Comparison of ENCODE assay signal across 8 cellular contexts in genomic region chr5:159209438-159210305, GRCh38. TPM values are rescaled to one million over a fixed set of nuclear protein-coding genes. Genes with fewer than 3 reads are reported as not detected.
A peak's percentile ranks its signal among the peaks of the same experiment; 100 is the strongest.
DNase-seq lines count a peak whose midpoint lies in the region; ATAC-seq, FAIRE-seq and TF ChIP-seq lines count a peak whose summit lies in the region.

TSS of gene RNF145 (minus strand) at chr5:159209553. CDS start at chr5:159203617, 5,936 bp downstream.

- no peak for TF ChIP-seq CTCF in fibroblast of mammary gland (conservative IDR thresholded peaks at IDR 0.05; ENCODE audit: control insufficient read depth, insufficient read depth, low read depth, low read length)

- H3K27ac Mint-ChIP-seq in activated T-helper 1 cell treated with anti-CD3 and anti-CD28 coated beads, Interleukin-12 subunit alpha, Interleukin-12 subunit beta, Interleukin-2, Interleukin-4 antibody, amounts not matched to agents 30 ng/mL and 10 ng/mL and 1 ng/mL, durations not matched to agents 14 hours and 24 hours and 36 hours = peak within 1 kb of the TSS; percentile 97
- H3K27ac Mint-ChIP-seq in natural killer cell treated with Interleukin-12 subunit alpha and Interleukin-12 subunit beta and Interleukin-15 and Interleukin-18, amount 100 ng/mL, for 72 hours = peak within 1 kb of the TSS; percentile 98 to 99

- peak within 1 kb of the TSS; percentile 97 for H3K4me3 Mint-ChIP-seq in activated T-helper 1 cell treated with anti-CD3 and anti-CD28 coated beads, Interleukin-12 subunit alpha, Interleukin-12 subunit beta, Interleukin-2, Interleukin-4 antibody, amounts not matched to agents 30 ng/mL and 10 ng/mL and 1 ng/mL, durations not matched to agents 14 hours and 24 hours and 36 hours
- peak within 1 kb of the TSS; percentile 98 for H3K4me3 Mint-ChIP-seq in natural killer cell treated with Interleukin-12 subunit alpha and Interleukin-12 subunit beta and Interleukin-15 and Interleukin-18, amount 100 ng/mL, for 72 hours

- FAIRE-seq in RCC 7860 (lab: Jason Lieb, UNC) = no peak

- intact Hi-C loops in activated T-helper 1 cell treated with anti-CD3 and anti-CD28 coated beads, Interleukin-12 subunit alpha, Interleukin-12 subunit beta, Interleukin-2, Interleukin-4 antibody, amounts not matched to agents 30 ng/mL and 10 ng/mL and 1 ng/mL, durations not matched to agents 14 hours and 24 hours and 36 hours (cut with micrococcal nuclease) = loop anchor here (1.0 to 10.0 kb wide), 12 partner anchors 53 to 1935 kb away; partner anchors contain the start of genes PTTG1, PWWP2A and UBLCP1

- no peak for TF ChIP-seq RAD21 in Ishikawa (IDR thresholded peaks at IDR 0.05; ENCODE audit: low read depth)

- ATAC-seq in GM21619 (IDR thresholded peaks at IDR 0.05; ENCODE audit: unreplicated experiment) = peak; percentile 62
- peak; percentile 84 to 91 for ATAC-seq in natural killer cell treated with Interleukin-12 subunit alpha and Interleukin-12 subunit beta and Interleukin-15 and Interleukin-18, amount 100 ng/mL, for 72 hours
- peak; percentile 81 for ATAC-seq in stimulated activated naive CD8-positive, alpha-beta T cell treated with anti-CD3 and anti-CD28 coated beads, Interleukin-15, Interleukin-2, amounts not matched to agents 100 U/mL and 50 U/mL, for 24 hours

- peaks cover 42% of the 10 kb centered on the region for H3K4me1 Mint-ChIP-seq in activated T-helper 1 cell treated with anti-CD3 and anti-CD28 coated beads, Interleukin-12 subunit alpha, Interleukin-12 subunit beta, Interleukin-2, Interleukin-4 antibody, amounts not matched to agents 30 ng/mL and 10 ng/mL and 1 ng/mL, durations not matched to agents 14 hours and 24 hours and 36 hours (ENCODE audit: low read depth)
- peaks cover 53 to 54% of the 10 kb centered on the region in 2 donors for H3K4me1 Mint-ChIP-seq in natural killer cell treated with Interleukin-12 subunit alpha and Interleukin-12 subunit beta and Interleukin-15 and Interleukin-18, amount 100 ng/mL, for 72 hours (ENCODE audit: low read depth in 2 of 2)

- peaks cover 4% of the 10 kb centered on the region for H3K27me3 Mint-ChIP-seq in activated T-helper 1 cell treated with anti-CD3 and anti-CD28 coated beads, Interleukin-12 subunit alpha, Interleukin-12 subunit beta, Interleukin-2, Interleukin-4 antibody, amounts not matched to agents 30 ng/mL and 10 ng/mL and 1 ng/mL, durations not matched to agents 14 hours and 24 hours and 36 hours (ENCODE audit: insufficient read depth)
- H3K27me3 Mint-ChIP-seq in natural killer cell treated with Interleukin-12 subunit alpha and Interleukin-12 subunit beta and Interleukin-15 and Interleukin-18, amount 100 ng/mL, for 72 hours = peaks cover 5 to 9% of the 10 kb centered on the region in 2 donors

- peak; percentile 21 for DNase-seq in DMS79 (lab: John Stamatoyannopoulos, UW)
- peak; percentile 50 for DNase-seq in RCC 7860 (ENCODE audit: low spot score)
- DNase-seq in activated T-helper 1 cell treated with anti-CD3 and anti-CD28 coated beads, Interleukin-12 subunit alpha, Interleukin-12 subunit beta, Interleukin-2, Interleukin-4 antibody, amounts not matched to agents 30 ng/mL and 10 ng/mL and 1 ng/mL, durations not matched to agents 14 hours and 24 hours and 36 hours (ENCODE audit: low spot score) = peak; percentile 91
- peak; percentile 83 for DNase-seq in fibroblast of mammary gland (ENCODE audit: low read depth)
- DNase-seq in natural killer cell treated with Interleukin-12 subunit alpha and Interleukin-12 subunit beta and Interleukin-15 and Interleukin-18, amount 100 ng/mL, for 72 hours (ENCODE audit: low spot score) = peak; percentile 96
- peak; percentile 93 for DNase-seq in stimulated activated naive CD8-positive, alpha-beta T cell treated with anti-CD3 and anti-CD28 coated beads, Interleukin-15, Interleukin-2, amounts not matched to agents 100 U/mL and 50 U/mL, for 24 hours

- peaks cover 24% of the 10 kb centered on the region for H3K36me3 Mint-ChIP-seq in activated T-helper 1 cell treated with anti-CD3 and anti-CD28 coated beads, Interleukin-12 subunit alpha, Interleukin-12 subunit beta, Interleukin-2, Interleukin-4 antibody, amounts not matched to agents 30 ng/mL and 10 ng/mL and 1 ng/mL, durations not matched to agents 14 hours and 24 hours and 36 hours (ENCODE audit: low read depth)
- H3K36me3 Mint-ChIP-seq in natural killer cell treated with Interleukin-12 subunit alpha and Interleukin-12 subunit beta and Interleukin-15 and Interleukin-18, amount 100 ng/mL, for 72 hours = peaks cover 16% of the 10 kb centered on the region

- no peaks in the 10 kb centered on the region for H3K9me3 Mint-ChIP-seq in activated T-helper 1 cell treated with anti-CD3 and anti-CD28 coated beads, Interleukin-12 subunit alpha, Interleukin-12 subunit beta, Interleukin-2, Interleukin-4 antibody, amounts not matched to agents 30 ng/mL and 10 ng/mL and 1 ng/mL, durations not matched to agents 14 hours and 24 hours and 36 hours
- H3K9me3 Mint-ChIP-seq in natural killer cell treated with Interleukin-12 subunit alpha and Interleukin-12 subunit beta and Interleukin-15 and Interleukin-18, amount 100 ng/mL, for 72 hours = no peaks in the 10 kb centered on the region

- no peak for TF ChIP-seq EP300 in Ishikawa (IDR thresholded peaks at IDR 0.05; ENCODE audit: borderline replicate concordance)

- H3K4me3 ChIP-seq in fibroblast of mammary gland (ENCODE audit: control insufficient read depth, low read depth, low read length) = peak within 1 kb of the TSS; percentile 89

TF ChIP-seq in Ishikawa, 13 proteins besides CTCF, POLR2A, EP300 and RAD21:
- TF ChIP-seq REST (IDR thresholded peaks at IDR 0.05; ENCODE audit: low read depth) (no peak), TCF12 (IDR thresholded peaks at IDR 0.05; ENCODE audit: low read depth) (peak; percentile 69), EGR1 (IDR thresholded peaks at IDR 0.05) (peak; percentile 99), NFIC (IDR thresholded peaks at IDR 0.05) (peak; percentile 58), ZBTB7A (IDR thresholded peaks at IDR 0.05; ENCODE audit: low read depth) (no peak), CREB1 (IDR thresholded peaks at IDR 0.05; ENCODE audit: low read depth) (no peak), USF1 (IDR thresholded peaks at IDR 0.05) (peak; percentile 85), MAX (IDR thresholded peaks at IDR 0.05) (peak; percentile 100), FOXM1 (IDR thresholded peaks at IDR 0.05; ENCODE audit: borderline replicate concordance, low read depth) (no peak), CEBPB (IDR thresholded peaks at IDR 0.05) (no peak), TEAD4 (IDR thresholded peaks at IDR 0.05) (peak; percentile 35; the same call in 1 of the 2 replicates), TAF1 (IDR thresholded peaks at IDR 0.05; ENCODE audit: low read depth) (peak; percentile 56), YY1 (IDR thresholded peaks at IDR 0.05; ENCODE audit: low read depth) (peak; percentile 82)

RNA-seq across cellular contexts. Expression of gene RNF145, which starts in this region (rescaled TPM):
- 179 TPM in 2 replicates for total RNA-seq in activated T-helper 1 cell treated with anti-CD3 and anti-CD28 coated beads, Interleukin-12 subunit alpha, Interleukin-12 subunit beta, Interleukin-2, Interleukin-4 antibody, amounts not matched to agents 30 ng/mL and 10 ng/mL and 1 ng/mL, durations not matched to agents 14 hours and 24 hours and 36 hours
- 100 to 1,000 TPM in 1 of 2 donors, 10 to 100 TPM in 1; 92.3 to 113 TPM for total RNA-seq in natural killer cell treated with Interleukin-12 subunit alpha and Interleukin-12 subunit beta and Interleukin-15 and Interleukin-18, amount 100 ng/mL, for 72 hours

Comparison
In these comparisons a context has a peak if more than half of its experiments do, and no peak if none do; other contexts are left out.
1. Peak in every context shown above with its lines: DNase-seq, ATAC-seq and H3K4me3 ChIP-seq.
2. DNase-seq: peak in every context shown above with its lines; median percentile 96 in natural killer cell treated with Interleukin-12 subunit alpha and Interleukin-12 subunit beta and Interleukin-15 and Interleukin-18, amount 100 ng/mL, for 72 hours; 93 in stimulated activated naive CD8-positive, alpha-beta T cell treated with anti-CD3 and anti-CD28 coated beads, Interleukin-15, Interleukin-2, amounts not matched to agents 100 U/mL and 50 U/mL, for 24 hours; 91 in activated T-helper 1 cell treated with anti-CD3 and anti-CD28 coated beads, Interleukin-12 subunit alpha, Interleukin-12 subunit beta, Interleukin-2, Interleukin-4 antibody, amounts not matched to agents 30 ng/mL and 10 ng/mL and 1 ng/mL, durations not matched to agents 14 hours and 24 hours and 36 hours; 83 in fibroblast of mammary gland; 50 in RCC 7860; 21 in DMS79.